ENCODE assay signal across 9 cellular contexts in genomic region chr11:34251640-34251980, GRCh38.
DNase-seq lines count a peak whose midpoint lies in the region; ATAC-seq, FAIRE-seq and TF ChIP-seq lines count a peak whose summit lies in the region.
"Had no signal": no experiment of that assay in that cellular context is flagged by ENCODE, and none has a peak within 500 bp of the region (broad histone marks: within the 10 kb centered on the region; RNA-seq: fewer than 3 reads in every experiment).

No MANE protein-coding gene starts in this region.

- peak overlapping the region; percentile 21 for H3K4me3 Mint-ChIP-seq in central memory CD8-positive, alpha-beta T cell
- H3K4me3 Mint-ChIP-seq in natural killer cell, result peak overlapping the region; percentile 62

- H3K4me3 ChIP-seq in AG10803 (ENCODE audit: low read length), result peak overlapping the region; percentile 44

- TF ChIP-seq CTCF in AG10803 (conservative IDR thresholded peaks at IDR 0.05; ENCODE audit: low read length) (no peak), natural killer cell (IDR thresholded peaks at IDR 0.05) (no peak)

- intact Hi-C loops in natural killer cell (cut with micrococcal nuclease), result no loop called here

- no peak for TF ChIP-seq POLR2A in H54 (IDR thresholded peaks at IDR 0.05; ENCODE audit: low read depth, low read length)

- no peak overlapping the region for H3K27ac Mint-ChIP-seq in central memory CD8-positive, alpha-beta T cell (ENCODE audit: low read depth)
- H3K27ac Mint-ChIP-seq in natural killer cell, result peak overlapping the region; percentile 16 to 78

- no peak for ATAC-seq in central memory CD8-positive, alpha-beta T cell (replicated peaks; ENCODE audit: extremely low read depth, poor library complexity, severe bottlenecking)
- ATAC-seq in natural killer cell (no peak), GM19467 (IDR thresholded peaks at IDR 0.05; ENCODE audit: unreplicated experiment) (no peak)

- H3K36me3 Mint-ChIP-seq in central memory CD8-positive, alpha-beta T cell (ENCODE audit: insufficient read depth), result peaks cover 1% of the 10 kb centered on the region
- no peaks in the 10 kb centered on the region for H3K36me3 Mint-ChIP-seq in natural killer cell

- H3K9me3 Mint-ChIP-seq in central memory CD8-positive, alpha-beta T cell, result no peaks in the 10 kb centered on the region
- no peaks in the 10 kb centered on the region for H3K9me3 Mint-ChIP-seq in natural killer cell

- no peak for FAIRE-seq in H54 (lab: Jason Lieb, UNC)

- H3K4me1 Mint-ChIP-seq in central memory CD8-positive, alpha-beta T cell, result peaks cover 51% of the 10 kb centered on the region
- H3K4me1 Mint-ChIP-seq in natural killer cell, result peaks cover 42 to 47% of the 10 kb centered on the region in 2 donors

- peaks cover 23% of the 10 kb centered on the region for H3K27me3 Mint-ChIP-seq in central memory CD8-positive, alpha-beta T cell
- peaks cover 14 to 17% of the 10 kb centered on the region in 2 donors for H3K27me3 Mint-ChIP-seq in natural killer cell (ENCODE audit: low read depth in 2 of 2)

- DNase-seq in AG10803 (ENCODE audit: low read depth) (peak; percentile 44), LHCN-M2 (ENCODE audit: low read depth) (peak; percentile 47), natural killer cell (no peak), SK-N-DZ (ENCODE audit: low spot score) (no peak), iPS-NIHi7 (ENCODE audit: extremely low spot score) (no peak), H54 (ENCODE audit: insufficient read length, low spot score) (no peak)
- DNase-seq in central memory CD8-positive, alpha-beta T cell (ENCODE audit: low spot score in 2 of 2), result no peak
- DNase-seq: NCI-H2081 had no signal

Comparison
In these comparisons a context has a peak if more than half of its experiments do, and no peak if none do; other contexts are left out.
1. DNase-seq: peak in AG10803 (single experiment) and LHCN-M2 (single experiment); none in central memory CD8-positive, alpha-beta T cell (0 of 2), natural killer cell (single experiment), SK-N-DZ (single experiment), iPS-NIHi7 (single experiment) and H54 (single experiment).